ENCODE assay signal across 1 cellular context in genomic region chr19:38209671-38210457, GRCh38.
A peak's percentile ranks its signal among the peaks of the same experiment; 100 is the strongest.
TF ChIP-seq lines count a peak whose summit lies in the region.

No MANE protein-coding gene starts in this region.

TF ChIP-seq in K562, 482 proteins besides CTCF, POLR2A, EP300 and RAD21 (continued from another document):
- TF ChIP-seq, protein P1, sequence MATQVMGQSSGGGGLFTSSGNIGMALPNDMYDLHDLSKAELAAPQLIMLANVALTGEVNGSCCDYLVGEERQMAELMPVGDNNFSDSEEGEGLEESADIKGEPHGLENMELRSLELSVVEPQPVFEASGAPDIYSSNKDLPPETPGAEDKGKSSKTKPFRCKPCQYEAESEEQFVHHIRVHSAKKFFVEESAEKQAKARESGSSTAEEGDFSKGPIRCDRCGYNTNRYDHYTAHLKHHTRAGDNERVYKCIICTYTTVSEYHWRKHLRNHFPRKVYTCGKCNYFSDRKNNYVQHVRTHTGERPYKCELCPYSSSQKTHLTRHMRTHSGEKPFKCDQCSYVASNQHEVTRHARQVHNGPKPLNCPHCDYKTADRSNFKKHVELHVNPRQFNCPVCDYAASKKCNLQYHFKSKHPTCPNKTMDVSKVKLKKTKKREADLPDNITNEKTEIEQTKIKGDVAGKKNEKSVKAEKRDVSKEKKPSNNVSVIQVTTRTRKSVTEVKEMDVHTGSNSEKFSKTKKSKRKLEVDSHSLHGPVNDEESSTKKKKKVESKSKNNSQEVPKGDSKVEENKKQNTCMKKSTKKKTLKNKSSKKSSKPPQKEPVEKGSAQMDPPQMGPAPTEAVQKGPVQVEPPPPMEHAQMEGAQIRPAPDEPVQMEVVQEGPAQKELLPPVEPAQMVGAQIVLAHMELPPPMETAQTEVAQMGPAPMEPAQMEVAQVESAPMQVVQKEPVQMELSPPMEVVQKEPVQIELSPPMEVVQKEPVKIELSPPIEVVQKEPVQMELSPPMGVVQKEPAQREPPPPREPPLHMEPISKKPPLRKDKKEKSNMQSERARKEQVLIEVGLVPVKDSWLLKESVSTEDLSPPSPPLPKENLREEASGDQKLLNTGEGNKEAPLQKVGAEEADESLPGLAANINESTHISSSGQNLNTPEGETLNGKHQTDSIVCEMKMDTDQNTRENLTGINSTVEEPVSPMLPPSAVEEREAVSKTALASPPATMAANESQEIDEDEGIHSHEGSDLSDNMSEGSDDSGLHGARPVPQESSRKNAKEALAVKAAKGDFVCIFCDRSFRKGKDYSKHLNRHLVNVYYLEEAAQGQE (CRISPR knock-in tag; IDR thresholded peaks at IDR 0.05; ENCODE audit: low read depth) = no peak
- TF ChIP-seq TAF1 (IDR thresholded peaks at IDR 0.05; ENCODE audit: control insufficient read depth, extremely low read depth, insufficient read depth, low read length, severe bottlenecking) (no peak), TRIM24 (IDR thresholded peaks at IDR 0.05) (no peak), OTX1 (CRISPR knock-in tag; IDR thresholded peaks at IDR 0.05) (0 out of 2 replicates have a peak, but pooled peaks have one; percentile 17), ZZZ3 (IDR thresholded peaks at IDR 0.05) (no peak), TCF7L2 (IDR thresholded peaks at IDR 0.05; ENCODE audit: low read depth, low read length) (no peak), JUND (IDR thresholded peaks at IDR 0.05; ENCODE audit: borderline replicate concordance, low read depth, low read length) (no peak), JUND (tag; IDR thresholded peaks at IDR 0.05; ENCODE audit: borderline replicate concordance, low read depth, low read length) (no peak), POU5F1 (IDR thresholded peaks at IDR 0.05; ENCODE audit: borderline replicate concordance, low read depth, low read length, partially characterized antibody) (no peak), GATA2 (CRISPR knock-in tag; IDR thresholded peaks at IDR 0.05) (no peak), CBX3 (IDR thresholded peaks at IDR 0.05; ENCODE audit: borderline replicate concordance in 1 of 2, low read length in 2 of 2) (no peak), NEUROD1 (IDR thresholded peaks at IDR 0.05; ENCODE audit: borderline replicate concordance, low read depth, low read length, partially characterized antibody) (no peak), ZNF696 (CRISPR knock-in tag; conservative IDR thresholded peaks at IDR 0.05) (no peak), ATF3 (IDR thresholded peaks at IDR 0.05) (no peak), ATF3 (CRISPR knock-in tag; conservative IDR thresholded peaks at IDR 0.05) (no peak), ZNF165 (CRISPR knock-in tag; IDR thresholded peaks at IDR 0.05; ENCODE audit: borderline replicate concordance) (no peak), ZBTB49 (CRISPR knock-in tag; IDR thresholded peaks at IDR 0.05; ENCODE audit: borderline replicate concordance) (no peak), ZNF212 (CRISPR knock-in tag; IDR thresholded peaks at IDR 0.05) (no peak), SMAD1 (IDR thresholded peaks at IDR 0.05; ENCODE audit: low read depth, low read length, partially characterized antibody) (no peak), SP2 (IDR thresholded peaks at IDR 0.05; ENCODE audit: extremely low read depth, low read depth, low read length, poor library complexity, severe bottlenecking) (no peak), ZNF263 (CRISPR knock-in tag; IDR thresholded peaks at IDR 0.05; ENCODE audit: borderline replicate concordance) (peak; percentile 88), GABPB2 (CRISPR knock-in tag; conservative IDR thresholded peaks at IDR 0.05) (no peak), L3MBTL2 (IDR thresholded peaks at IDR 0.05) (no peak)
- TF ChIP-seq, protein P2, sequence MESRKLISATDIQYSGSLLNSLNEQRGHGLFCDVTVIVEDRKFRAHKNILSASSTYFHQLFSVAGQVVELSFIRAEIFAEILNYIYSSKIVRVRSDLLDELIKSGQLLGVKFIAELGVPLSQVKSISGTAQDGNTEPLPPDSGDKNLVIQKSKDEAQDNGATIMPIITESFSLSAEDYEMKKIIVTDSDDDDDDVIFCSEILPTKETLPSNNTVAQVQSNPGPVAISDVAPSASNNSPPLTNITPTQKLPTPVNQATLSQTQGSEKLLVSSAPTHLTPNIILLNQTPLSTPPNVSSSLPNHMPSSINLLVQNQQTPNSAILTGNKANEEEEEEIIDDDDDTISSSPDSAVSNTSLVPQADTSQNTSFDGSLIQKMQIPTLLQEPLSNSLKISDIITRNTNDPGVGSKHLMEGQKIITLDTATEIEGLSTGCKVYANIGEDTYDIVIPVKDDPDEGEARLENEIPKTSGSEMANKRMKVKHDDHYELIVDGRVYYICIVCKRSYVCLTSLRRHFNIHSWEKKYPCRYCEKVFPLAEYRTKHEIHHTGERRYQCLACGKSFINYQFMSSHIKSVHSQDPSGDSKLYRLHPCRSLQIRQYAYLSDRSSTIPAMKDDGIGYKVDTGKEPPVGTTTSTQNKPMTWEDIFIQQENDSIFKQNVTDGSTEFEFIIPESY (CRISPR knock-in tag; IDR thresholded peaks at IDR 0.05) = 0 out of 2 replicates have a peak, but pooled peaks have one; percentile 34
- TF ChIP-seq, protein P3, sequence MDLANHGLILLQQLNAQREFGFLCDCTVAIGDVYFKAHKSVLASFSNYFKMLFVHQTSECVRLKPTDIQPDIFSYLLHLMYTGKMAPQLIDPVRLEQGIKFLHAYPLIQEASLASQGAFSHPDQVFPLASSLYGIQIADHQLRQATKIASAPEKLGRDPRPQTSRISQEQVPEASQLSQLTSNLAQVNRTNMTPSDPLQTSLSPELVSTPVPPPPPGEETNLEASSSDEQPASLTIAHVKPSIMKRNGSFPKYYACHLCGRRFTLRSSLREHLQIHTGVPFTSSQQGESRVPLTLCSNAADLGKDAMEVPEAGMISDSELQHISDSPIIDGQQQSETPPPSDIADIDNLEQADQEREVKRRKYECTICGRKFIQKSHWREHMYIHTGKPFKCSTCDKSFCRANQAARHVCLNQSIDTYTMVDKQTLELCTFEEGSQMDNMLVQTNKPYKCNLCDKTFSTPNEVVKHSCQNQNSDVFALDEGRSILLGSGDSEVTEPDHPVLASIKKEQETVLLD (IDR thresholded peaks at IDR 0.05) = no peak
